Comparison of ENCODE assay signal across 1 cellular context in the genomic region with DNA sequence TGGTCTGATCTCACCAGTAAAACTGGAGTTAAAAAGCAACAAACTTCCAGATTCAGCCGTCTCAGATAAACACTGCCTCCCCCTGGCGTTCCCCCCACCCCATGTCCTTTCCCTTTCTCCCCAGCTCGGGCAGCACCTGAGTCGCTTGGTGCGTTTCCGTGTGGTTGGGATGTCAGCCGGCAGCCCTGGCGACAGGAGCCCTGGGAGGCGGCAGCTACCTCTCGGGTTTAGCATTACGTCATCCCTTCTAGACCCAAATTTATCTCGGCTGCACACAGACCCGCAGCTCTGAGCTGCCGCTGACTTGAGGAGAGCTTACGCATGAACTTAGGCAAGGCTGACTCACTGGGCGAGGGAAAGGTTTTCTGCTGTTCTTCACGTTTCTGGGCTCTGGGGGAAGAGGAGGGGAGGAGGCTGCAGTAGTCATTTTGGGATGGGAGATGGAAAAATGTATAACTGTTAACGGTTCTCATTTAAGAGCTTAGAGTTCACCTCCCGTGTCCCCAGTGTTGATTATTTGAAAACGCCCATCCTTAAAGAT.
TF ChIP-seq lines count a peak whose summit lies in the region.

No MANE protein-coding gene starts in this region.

TF ChIP-seq in HEK293, 187 proteins besides CTCF, POLR2A, EP300 and RAD21 (continued from another document and continues in another):
- peak; percentile 67 for TF ChIP-seq PRDM10 (tag by site-specific recombination; IDR thresholded peaks at IDR 0.05)
- TF ChIP-seq ZNF398 (tag by site-specific recombination; IDR thresholded peaks at IDR 0.05) = peak; percentile 96
- TF ChIP-seq ZNF10 (tag by site-specific recombination; IDR thresholded peaks at IDR 0.05) = no peak; the same call in 1 of the 2 replicates
- TF ChIP-seq MEIS1 (CRISPR knock-in tag; IDR thresholded peaks at IDR 0.05; ENCODE audit: borderline replicate concordance) = no peak
- no peak for TF ChIP-seq ZNF621 (tag by site-specific recombination; IDR thresholded peaks at IDR 0.05)
- peak; percentile 100 for TF ChIP-seq ATF2 (tag by site-specific recombination; IDR thresholded peaks at IDR 0.05; ENCODE audit: low read depth)
- TF ChIP-seq ZNF521 (tag by site-specific recombination; IDR thresholded peaks at IDR 0.05) = no peak
- TF ChIP-seq ZNF837 (tag by site-specific recombination; IDR thresholded peaks at IDR 0.05) = no peak
- peak; percentile 90 for TF ChIP-seq ZNF660 (tag by site-specific recombination; IDR thresholded peaks at IDR 0.05)
- TF ChIP-seq ZNF639 (tag by site-specific recombination; IDR thresholded peaks at IDR 0.05) = peak; percentile 87
- TF ChIP-seq, protein P1, sequence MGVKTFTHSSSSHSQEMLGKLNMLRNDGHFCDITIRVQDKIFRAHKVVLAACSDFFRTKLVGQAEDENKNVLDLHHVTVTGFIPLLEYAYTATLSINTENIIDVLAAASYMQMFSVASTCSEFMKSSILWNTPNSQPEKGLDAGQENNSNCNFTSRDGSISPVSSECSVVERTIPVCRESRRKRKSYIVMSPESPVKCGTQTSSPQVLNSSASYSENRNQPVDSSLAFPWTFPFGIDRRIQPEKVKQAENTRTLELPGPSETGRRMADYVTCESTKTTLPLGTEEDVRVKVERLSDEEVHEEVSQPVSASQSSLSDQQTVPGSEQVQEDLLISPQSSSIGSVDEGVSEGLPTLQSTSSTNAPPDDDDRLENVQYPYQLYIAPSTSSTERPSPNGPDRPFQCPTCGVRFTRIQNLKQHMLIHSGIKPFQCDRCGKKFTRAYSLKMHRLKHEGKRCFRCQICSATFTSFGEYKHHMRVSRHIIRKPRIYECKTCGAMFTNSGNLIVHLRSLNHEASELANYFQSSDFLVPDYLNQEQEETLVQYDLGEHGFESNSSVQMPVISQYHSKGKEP (tag by site-specific recombination; IDR thresholded peaks at IDR 0.05) = peak; percentile 62
- TF ChIP-seq ZSCAN30 (tag by site-specific recombination; IDR thresholded peaks at IDR 0.05) = peak; percentile 88
- TF ChIP-seq SETDB1 (IDR thresholded peaks at IDR 0.05; ENCODE audit: insufficient read length, low read length) = no peak
- TF ChIP-seq ZNF76 (tag by site-specific recombination; IDR thresholded peaks at IDR 0.05; ENCODE audit: borderline replicate concordance, low read depth) = peak; percentile 57; the same call in 1 of the 2 replicates
- peak; percentile 72 for TF ChIP-seq PRDM1 (tag by site-specific recombination; IDR thresholded peaks at IDR 0.05)
- TF ChIP-seq KLF7 (tag by site-specific recombination; IDR thresholded peaks at IDR 0.05; ENCODE audit: borderline replicate concordance) = no peak
- no peak for TF ChIP-seq ZSCAN4 (tag by site-specific recombination; IDR thresholded peaks at IDR 0.05)
- TF ChIP-seq WT1 (tag by site-specific recombination; IDR thresholded peaks at IDR 0.05) = peak; percentile 54
- TF ChIP-seq ZIC2 (tag by site-specific recombination; IDR thresholded peaks at IDR 0.05) = peak; percentile 41; the same call in 1 of the 2 replicates
- TF ChIP-seq, protein P2, sequence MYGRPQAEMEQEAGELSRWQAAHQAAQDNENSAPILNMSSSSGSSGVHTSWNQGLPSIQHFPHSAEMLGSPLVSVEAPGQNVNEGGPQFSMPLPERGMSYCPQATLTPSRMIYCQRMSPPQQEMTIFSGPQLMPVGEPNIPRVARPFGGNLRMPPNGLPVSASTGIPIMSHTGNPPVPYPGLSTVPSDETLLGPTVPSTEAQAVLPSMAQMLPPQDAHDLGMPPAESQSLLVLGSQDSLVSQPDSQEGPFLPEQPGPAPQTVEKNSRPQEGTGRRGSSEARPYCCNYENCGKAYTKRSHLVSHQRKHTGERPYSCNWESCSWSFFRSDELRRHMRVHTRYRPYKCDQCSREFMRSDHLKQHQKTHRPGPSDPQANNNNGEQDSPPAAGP (tag by site-specific recombination; IDR thresholded peaks at IDR 0.05) = peak; percentile 94
- peak; percentile 37; the same call in 1 of the 2 replicates for TF ChIP-seq SP3 (tag by site-specific recombination; IDR thresholded peaks at IDR 0.05)
- peak; percentile 22 for TF ChIP-seq ZBTB26 (tag by site-specific recombination; optimal IDR thresholded peaks at IDR 0.05)
- TF ChIP-seq ZNF169 (tag by site-specific recombination; IDR thresholded peaks at IDR 0.05) = no peak
- TF ChIP-seq ZNF692 (tag by site-specific recombination; IDR thresholded peaks at IDR 0.05) = peak; percentile 76
- peak; percentile 69 for TF ChIP-seq ZXDB (tag by site-specific recombination; IDR thresholded peaks at IDR 0.05)
- TF ChIP-seq ZNF146 (tag by site-specific recombination; IDR thresholded peaks at IDR 0.05) = no peak
- TF ChIP-seq ZNF302 (tag by site-specific recombination; IDR thresholded peaks at IDR 0.05; ENCODE audit: low read depth) = no peak
- TF ChIP-seq, protein P3, sequence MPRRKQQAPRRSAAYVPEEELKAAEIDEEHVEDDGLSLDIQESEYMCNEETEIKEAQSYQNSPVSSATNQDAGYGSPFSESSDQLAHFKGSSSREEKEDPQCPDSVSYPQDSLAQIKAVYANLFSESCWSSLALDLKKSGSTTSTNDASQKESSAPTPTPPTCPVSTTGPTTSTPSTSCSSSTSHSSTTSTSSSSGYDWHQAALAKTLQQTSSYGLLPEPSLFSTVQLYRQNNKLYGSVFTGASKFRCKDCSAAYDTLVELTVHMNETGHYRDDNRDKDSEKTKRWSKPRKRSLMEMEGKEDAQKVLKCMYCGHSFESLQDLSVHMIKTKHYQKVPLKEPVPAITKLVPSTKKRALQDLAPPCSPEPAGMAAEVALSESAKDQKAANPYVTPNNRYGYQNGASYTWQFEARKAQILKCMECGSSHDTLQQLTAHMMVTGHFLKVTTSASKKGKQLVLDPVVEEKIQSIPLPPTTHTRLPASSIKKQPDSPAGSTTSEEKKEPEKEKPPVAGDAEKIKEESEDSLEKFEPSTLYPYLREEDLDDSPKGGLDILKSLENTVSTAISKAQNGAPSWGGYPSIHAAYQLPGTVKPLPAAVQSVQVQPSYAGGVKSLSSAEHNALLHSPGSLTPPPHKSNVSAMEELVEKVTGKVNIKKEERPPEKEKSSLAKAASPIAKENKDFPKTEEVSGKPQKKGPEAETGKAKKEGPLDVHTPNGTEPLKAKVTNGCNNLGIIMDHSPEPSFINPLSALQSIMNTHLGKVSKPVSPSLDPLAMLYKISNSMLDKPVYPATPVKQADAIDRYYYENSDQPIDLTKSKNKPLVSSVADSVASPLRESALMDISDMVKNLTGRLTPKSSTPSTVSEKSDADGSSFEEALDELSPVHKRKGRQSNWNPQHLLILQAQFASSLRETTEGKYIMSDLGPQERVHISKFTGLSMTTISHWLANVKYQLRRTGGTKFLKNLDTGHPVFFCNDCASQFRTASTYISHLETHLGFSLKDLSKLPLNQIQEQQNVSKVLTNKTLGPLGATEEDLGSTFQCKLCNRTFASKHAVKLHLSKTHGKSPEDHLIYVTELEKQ (tag by site-specific recombination; IDR thresholded peaks at IDR 0.05; ENCODE audit: borderline replicate concordance) = 0 out of 2 replicates have a peak, but pooled peaks have one; percentile 82
- TF ChIP-seq ZBTB21 (tag by site-specific recombination; IDR thresholded peaks at IDR 0.05) = peak; percentile 93
- TF ChIP-seq ZBTB8A (tag by site-specific recombination; IDR thresholded peaks at IDR 0.05) = peak; percentile 74
- no peak for TF ChIP-seq YY1 (tag by site-specific recombination; IDR thresholded peaks at IDR 0.05)
- peak; percentile 90 for TF ChIP-seq ZNF600 (tag by site-specific recombination; IDR thresholded peaks at IDR 0.05)
